17 cellular contexts compared by ENCODE assay signal in genomic region chr20:33839591-33839990, GRCh38. TPM values are rescaled to one million over a fixed set of nuclear protein-coding genes. Genes with fewer than 3 reads are reported as not detected.
DNase-seq lines count a peak whose midpoint lies in the region; ATAC-seq and TF ChIP-seq lines count a peak whose summit lies in the region.
"Had no signal": no experiment of that assay in that cellular context is flagged by ENCODE, and none has a peak within 500 bp of the region (broad histone marks: within the 10 kb centered on the region; RNA-seq: fewer than 3 reads in every experiment).

No MANE protein-coding gene starts in this region.

- no peak for TF ChIP-seq EP300 in transverse colon (IDR thresholded peaks at IDR 0.05; ENCODE audit: low read depth)

- H3K4me3 ChIP-seq in Peyer's patch (no peak overlapping the region), left ventricle myocardium inferior (no peak overlapping the region), transverse colon (no peak overlapping the region), neuronal stem cell (ENCODE audit: low read length in 2 of 2) (no peak overlapping the region), dorsolateral prefrontal cortex (no peak overlapping the region)
- H3K4me3 ChIP-seq: skin epidermis had no signal

- H4K8ac ChIP-seq in neuronal stem cell (ENCODE audit: low read depth, low read length), result no peak overlapping the region

- TF ChIP-seq POLR2A in Peyer's patch (IDR thresholded peaks at IDR 0.05) (no peak), transverse colon (IDR thresholded peaks at IDR 0.05) (no peak)

- H4K91ac ChIP-seq in neuronal stem cell (ENCODE audit: low read depth, low read length, poor library complexity), result no peak overlapping the region

- H2AK5ac ChIP-seq in neuronal stem cell (ENCODE audit: low read depth, low read length), result no peak overlapping the region

- H3K9me3 ChIP-seq in Peyer's patch (no peaks in the 10 kb centered on the region), left ventricle myocardium inferior (replicated peaks) (no peaks in the 10 kb centered on the region), transverse colon (no peaks in the 10 kb centered on the region), neuronal stem cell (replicated peaks in 1 of 2; ENCODE audit: control insufficient read depth in 2 of 2, insufficient read depth in 1 of 2, low read depth in 1 of 2, low read length in 2 of 2) (peaks cover 0 to 9% of the 10 kb centered on the region in 2 donors)
- H3K9me3 ChIP-seq: neutrophil had no signal

- H3K9ac ChIP-seq in neuronal stem cell (ENCODE audit: low read depth, low read length, poor library complexity), result no peak overlapping the region

- peaks cover 0 to 98% (median 25%) of the 10 kb centered on the region in 4 donors for H3K4me1 ChIP-seq in Peyer's patch
- H3K4me1 ChIP-seq in left ventricle myocardium inferior, result peaks cover 96% of the 10 kb centered on the region
- peaks cover 83 to 95% (median 87%) of the 10 kb centered on the region in 4 donors for H3K4me1 ChIP-seq in transverse colon
- H3K4me1 ChIP-seq in neuronal stem cell (ENCODE audit: control insufficient read depth in 2 of 2, insufficient read depth in 1 of 2, low read depth in 1 of 2, low read length in 2 of 2), result no peaks in the 10 kb centered on the region

- intact Hi-C loops in Right ventricle myocardium inferior (cut with DNase I) (loop anchor here (5.0 kb wide), 1 partner anchor 107 kb away; the partner anchor contains the start of gene ZNF341), cardiac septum (cut with DNase I) (no loop called here), left ventricle myocardium inferior (cut with micrococcal nuclease) (no loop called here), transverse colon (cut with DNase I; ENCODE audit: low total_unique reads) (no loop called here), dorsolateral prefrontal cortex (cut with DNase I) (no loop called here)

- H3K18ac ChIP-seq in neuronal stem cell (ENCODE audit: low read length), result no peak overlapping the region

- no peak overlapping the region for H3K4me2 ChIP-seq in neuronal stem cell (ENCODE audit: insufficient read depth, low read length, poor library complexity, severe bottlenecking)

- H3K27ac ChIP-seq in Peyer's patch (peak overlapping the region in 3 of 4 donors; percentile 47 to 82 (median 69)), left ventricle myocardium inferior (replicated peaks) (peak overlapping the region; percentile 73), transverse colon (peak overlapping the region; percentile 56 to 76 (median 62)), neuronal stem cell (replicated peaks; ENCODE audit: low read length) (no peak overlapping the region), dorsolateral prefrontal cortex (no peak overlapping the region)
- H3K27ac ChIP-seq: skin epidermis had no signal

- no peak overlapping the region for H2BK120ac ChIP-seq in neuronal stem cell (ENCODE audit: low read depth, low read length)

- H2BK15ac ChIP-seq in neuronal stem cell (ENCODE audit: low read length), result no peak overlapping the region

- no peak overlapping the region for H3K23ac ChIP-seq in neuronal stem cell (ENCODE audit: low read depth, low read length, poor library complexity)

- DNase-seq in Right ventricle myocardium inferior (ENCODE audit: missing footprints) (no peak), cardiac septum (ENCODE audit: low spot score) (no peak), Peyer's patch (no peak), left ventricle myocardium inferior (peak; percentile 66), transverse colon (peak; percentile 58), neuronal stem cell (ENCODE audit: low spot score) (no peak), dorsolateral prefrontal cortex (no peak), NOMO-1 treated with DMSO at 0.1 percent for 48 hours (lab: John Stamatoyannopoulos, UW; ENCODE audit: unreplicated experiment) (no peak)
- DNase-seq: activated CD4-positive, CD25-positive, alpha-beta regulatory T cell; activated CD8-positive, alpha-beta memory T cell treated with anti-CD3 and anti-CD28 coated beads, Interleukin-2, amount 10 ng/mL, durations not matched to agents 7 days and 5 days; activated naive CD4-positive, alpha-beta T cell treated with anti-CD3 and anti-CD28 coated beads, Interleukin-2, amount 10 ng/mL, durations not matched to agents 7 days and 5 days; endodermal cell; Karpas-422; NCI-H1694 treated with DMSO at 0.1 percent for 48 hours; stimulated activated naive CD8-positive, alpha-beta T cell treated with anti-CD3 and anti-CD28 coated beads, Interleukin-15, amount 100 ng/mL, for 72 hours had no signal

- in situ Hi-C loops in transverse colon (cut with MboI; ENCODE audit: low pct_ligation_motif_present in 1 of 4, low pct_unique_long_range_greater_than_20kb in 1 of 4, low sequenced_read_pairs in 3 of 4), result no loop called here

- peak; percentile 74 for ATAC-seq in Right ventricle myocardium inferior
- ATAC-seq: activated CD8-positive, alpha-beta memory T cell treated with anti-CD3 and anti-CD28 coated beads, Interleukin-2, amount 10 ng/mL, durations not matched to agents 7 days and 5 days; stimulated activated naive CD8-positive, alpha-beta T cell treated with anti-CD3 and anti-CD28 coated beads, Interleukin-15, amount 100 ng/mL, for 72 hours had no signal

- H3K4ac ChIP-seq in neuronal stem cell (ENCODE audit: low read length), result no peak overlapping the region

- H3K36me3 ChIP-seq in Peyer's patch, result no peaks in the 10 kb centered on the region
- H3K36me3 ChIP-seq in left ventricle myocardium inferior, result peaks cover 4% of the 10 kb centered on the region
- peaks cover 0 to 3% (median 0%) of the 10 kb centered on the region in 4 donors for H3K36me3 ChIP-seq in transverse colon
- peaks cover 0 to 4% of the 10 kb centered on the region in 2 donors for H3K36me3 ChIP-seq in neuronal stem cell (replicated peaks in 1 of 2; ENCODE audit: control insufficient read depth in 2 of 2, insufficient read depth in 2 of 2, low read length in 2 of 2)

- no peak for TF ChIP-seq CTCF in Peyer's patch (IDR thresholded peaks at IDR 0.05)
- no peak for TF ChIP-seq CTCF in left ventricle myocardium inferior (IDR thresholded peaks at IDR 0.05; ENCODE audit: borderline replicate concordance)
- no peak for TF ChIP-seq CTCF in transverse colon (IDR thresholded peaks at IDR 0.05)
- TF ChIP-seq CTCF in dorsolateral prefrontal cortex (IDR thresholded peaks at IDR 0.05 in 54 of 56, conservative IDR thresholded peaks at IDR 0.05 in 2 of 56; ENCODE audit: low read depth in 1 of 56, partially characterized antibody in 56 of 56), result no peak

- WGBS in transverse colon (ENCODE audit: low coverage in 1 of 2), 2 donors, result 71% methylated on average over 3 of the region's 3 CpGs; no CpG with 5 or more reads in 1 of the 2 donors
- no CpG with 5 or more reads among the region's 3 CpGs for WGBS in neuronal stem cell (ENCODE audit: extremely low coverage in 2 of 2, insufficient read length in 2 of 2, insufficient replicate concordance in 1 of 2), 2 donors

- H3K79me1 ChIP-seq in neuronal stem cell (ENCODE audit: low read depth, low read length), result peaks cover 4% of the 10 kb centered on the region

- H3K27me3 ChIP-seq in Peyer's patch (no peaks in the 10 kb centered on the region), left ventricle myocardium inferior (ENCODE audit: low read depth) (no peaks in the 10 kb centered on the region), transverse colon (no peaks in the 10 kb centered on the region), neuronal stem cell (ENCODE audit: control insufficient read depth in 3 of 3, insufficient read depth in 3 of 3, low read depth in 1 of 3, low read length in 3 of 3) (no peaks in the 10 kb centered on the region), dorsolateral prefrontal cortex (no peaks in the 10 kb centered on the region)
- H3K27me3 ChIP-seq: neutrophil had no signal

- H2AFZ ChIP-seq in neuronal stem cell (ENCODE audit: low read length), result no peak overlapping the region

- H2BK5ac ChIP-seq in neuronal stem cell (ENCODE audit: low read length), result no peak overlapping the region

- H2BK12ac ChIP-seq in neuronal stem cell (ENCODE audit: low read length), result no peak overlapping the region

- no peak overlapping the region for H3K14ac ChIP-seq in neuronal stem cell (ENCODE audit: low read length)

RNA-seq across cellular contexts. Expression of gene CHMP4B, which starts 28.4 kb away (rescaled TPM):
- total RNA-seq in Right ventricle myocardium inferior (108 TPM), cardiac septum (101 TPM), Peyer's patch (100 to 1,000 TPM in 3 of 4 donors, 10 to 100 TPM in 1; 80.0 to 137 (median 111) TPM), left ventricle myocardium inferior (104 TPM), transverse colon (100 to 1,000 TPM; 182 to 263 (median 213) TPM), dorsolateral prefrontal cortex (100 to 1,000 TPM in 86 of 120 experiments, 10 to 100 TPM in 34; 68.7 to 154 (median 115) TPM)
- polyA plus RNA-seq in neuronal stem cell (2013, experiment 1 of 2), result 68.2 TPM
- polyA plus RNA-seq in neuronal stem cell (2013, experiment 2 of 2), result 67.4 TPM

Comparison
In these comparisons a context has a peak if more than half of its experiments do, and no peak if none do; other contexts are left out.
1. DNase-seq: peak in left ventricle myocardium inferior (single experiment) and transverse colon (single experiment); none in Right ventricle myocardium inferior (single experiment), cardiac septum (single experiment), Peyer's patch (0 of 3), neuronal stem cell (single experiment), dorsolateral prefrontal cortex (0 of 10) and NOMO-1 treated with DMSO at 0.1 percent for 48 hours (single experiment).
2. H3K27ac ChIP-seq: peak in Peyer's patch (3 of 4), left ventricle myocardium inferior (single experiment) and transverse colon (4 of 4); none in neuronal stem cell (single experiment) and dorsolateral prefrontal cortex (0 of 59).